In genomic region chr3:132904-133303, GRCh38 we compare ENCODE assay signal across 37 cellular contexts.
"Had no signal": no experiment of that assay in that cellular context is flagged by ENCODE, and none has a peak within 500 bp of the region (broad histone marks: within the 10 kb centered on the region; RNA-seq: fewer than 3 reads in every experiment).

No MANE protein-coding gene starts in this region.

- FAIRE-seq: astrocyte, TTC549 had no signal

- H3K9me3 ChIP-seq: adrenal gland, body of pancreas, breast epithelium had no signal

- H3K36me3 Mint-ChIP-seq: activated CD4-positive, alpha-beta memory T cell treated with anti-CD3 and anti-CD28 coated beads for 36 hours; activated naive CD4-positive, alpha-beta T cell treated with anti-CD3 and anti-CD28 coated beads, Interleukin-2, amount 50 U/mL, for 72 hours; activated naive CD8-positive, alpha-beta T cell treated with anti-CD3 and anti-CD28 coated beads for 36 hours had no signal

- H3K36me3 ChIP-seq: adrenal gland, brain microvascular endothelial cell, breast epithelium had no signal

- DNase-seq: activated B cell treated with CpG ODN at 0.5 μM for 24 hours; activated CD4-positive, alpha-beta memory T cell treated with anti-CD3 and anti-CD28 coated beads for 36 hours; activated CD4-positive, alpha-beta T cell treated with anti-CD3 and anti-CD28 coated beads for 4 hours; activated CD4-positive, alpha-beta T cell treated with anti-CD3 and anti-CD28 coated beads, Interleukin-2, amount 10 ng/mL, durations not matched to agents 24 days and 14 days; activated CD4-positive, alpha-beta T cell treated with anti-CD3 and anti-CD28 coated beads, Interleukin-2, amount 50 U/mL, for 1 hour; activated CD4-positive, alpha-beta T cell treated with anti-CD3 and anti-CD28 coated beads, Interleukin-2, amount 50 U/mL, for 4 hours; activated CD4-positive, CD25-positive, alpha-beta regulatory T cell treated with anti-CD3 and anti-CD28 coated beads, Interleukin-2, amount 50 U/mL, for 72 hours; activated CD8-positive, alpha-beta memory T cell treated with anti-CD3 and anti-CD28 coated beads, Interleukin-2, amount 50 U/mL, for 4 hours; activated CD8-positive, alpha-beta T cell treated with anti-CD3 and anti-CD28 coated beads for 36 hours; activated effector memory CD4-positive, alpha-beta T cell treated with anti-CD3 and anti-CD28 coated beads, Interleukin-2, amount 50 U/mL, for 16 hours; activated gamma-delta T cell treated with Interleukin-2 at 50 U/mL for 16 hours; activated naive CD4-positive, alpha-beta T cell; activated naive CD4-positive, alpha-beta T cell treated with anti-CD3 and anti-CD28 coated beads for 36 hours; activated naive CD4-positive, alpha-beta T cell treated with anti-CD3 and anti-CD28 coated beads, Interleukin-2, amount 50 U/mL, for 16 hours; activated naive CD8-positive, alpha-beta T cell treated with anti-CD3 and anti-CD28 coated beads for 36 hours; activated T-cell treated with anti-CD3 and anti-CD28 coated beads for 4 hours; activated T-cell treated with anti-CD3 and anti-CD28 coated beads, Interleukin-2, amount 50 U/mL, for 1 hour; activated T-cell treated with anti-CD3 and anti-CD28 coated beads, Interleukin-2, amount 50 U/mL, for 4 hours; activated T-cell treated with anti-CD3 and anti-CD28 coated beads, Interleukin-2, amount 50 U/mL, for 72 hours; adrenal gland; amniotic stem cell; aorta; body of pancreas; brain microvascular endothelial cell; central memory CD4-positive, alpha-beta T cell; T-helper 1 cell; T-helper 2 cell; T-helper 9 cell had no signal

- H3K4me1 Mint-ChIP-seq: activated B cell treated with CpG ODN at 0.5 μM for 24 hours; activated CD4-positive, alpha-beta T cell treated with anti-CD3 and anti-CD28 coated beads, Interleukin-2, amount 10 ng/mL, durations not matched to agents 24 days and 14 days; activated naive CD8-positive, alpha-beta T cell treated with anti-CD3 and anti-CD28 coated beads for 36 hours; activated T-helper 17 cell treated with anti-CD3 and anti-CD28 coated beads, Interleukin-2, amount 50 U/mL, for 72 hours had no signal

- H3K27me3 Mint-ChIP-seq: activated B cell treated with CpG ODN at 0.5 μM for 24 hours; activated CD4-positive, alpha-beta memory T cell treated with anti-CD3 and anti-CD28 coated beads for 36 hours; activated CD4-positive, alpha-beta T cell treated with anti-CD3 and anti-CD28 coated beads, Interleukin-2, amount 10 ng/mL, durations not matched to agents 24 days and 14 days; activated CD8-positive, alpha-beta T cell treated with anti-CD3 and anti-CD28 coated beads for 36 hours; activated naive CD8-positive, alpha-beta T cell treated with anti-CD3 and anti-CD28 coated beads for 36 hours; activated T-helper 17 cell treated with anti-CD3 and anti-CD28 coated beads, Interleukin-2, amount 50 U/mL, for 72 hours had no signal

- H3K4me3 ChIP-seq: adrenal gland, body of pancreas, breast epithelium had no signal

- H3K4me1 ChIP-seq: adrenal gland, body of pancreas, breast epithelium had no signal

- H3K27ac ChIP-seq: adrenal gland, body of pancreas, brain microvascular endothelial cell, breast epithelium, VCaP had no signal

- H3K9me3 Mint-ChIP-seq: activated B cell treated with CpG ODN at 0.5 μM for 24 hours; activated CD4-positive, alpha-beta memory T cell treated with anti-CD3 and anti-CD28 coated beads for 36 hours; activated CD4-positive, alpha-beta T cell treated with anti-CD3 and anti-CD28 coated beads, Interleukin-2, amount 10 ng/mL, durations not matched to agents 24 days and 14 days; activated CD8-positive, alpha-beta T cell treated with anti-CD3 and anti-CD28 coated beads for 36 hours; activated naive CD4-positive, alpha-beta T cell treated with anti-CD3 and anti-CD28 coated beads for 36 hours; activated naive CD8-positive, alpha-beta T cell treated with anti-CD3 and anti-CD28 coated beads for 36 hours; activated T-cell treated with anti-CD3 and anti-CD28 coated beads, Interleukin-2, amount 50 U/mL, for 4 hours; activated T-helper 1 cell treated with anti-CD3 and anti-CD28 coated beads, Interleukin-12 subunit alpha, Interleukin-12 subunit beta, Interleukin-2, Interleukin-4 antibody, amounts not matched to agents 30 ng/mL and 10 ng/mL and 1 ng/mL, durations not matched to agents 14 hours and 24 hours and 36 hours; activated T-helper 17 cell treated with anti-CD3 and anti-CD28 coated beads, Interleukin-2, amount 50 U/mL, for 72 hours; T-helper 1 cell treated with Interleukin-12 subunit alpha and Interleukin-12 subunit beta and Interleukin-4 antibody, amounts not matched to agents 30 μg/mL and 1 μg/mL, for 36 hours; T-helper 2 cell treated with Interferon-gamma antibody and Interleukin-4, amounts not matched to agents 5 μg/mL and 100 μg/mL, for 36 hours had no signal

- ATAC-seq: activated CD8-positive, alpha-beta T cell treated with anti-CD3 and anti-CD28 coated beads for 36 hours; activated naive CD4-positive, alpha-beta T cell treated with anti-CD3 and anti-CD28 coated beads, Interleukin-2, amount 50 U/mL, for 72 hours; activated T-cell treated with anti-CD3 and anti-CD28 coated beads, Interleukin-2, amount 50 U/mL, for 4 hours; activated T-cell treated with anti-CD3 and anti-CD28 coated beads, Interleukin-2, amount 50 U/mL, for 72 hours; activated T-helper 17 cell treated with anti-CD3 and anti-CD28 coated beads, Interleukin-2, amount 50 U/mL, for 72 hours; body of pancreas had no signal

- H3K27ac Mint-ChIP-seq: activated B cell treated with CpG ODN at 0.5 μM for 24 hours; activated CD4-positive, alpha-beta memory T cell treated with anti-CD3 and anti-CD28 coated beads for 36 hours; activated CD4-positive, alpha-beta T cell treated with anti-CD3 and anti-CD28 coated beads, Interleukin-2, amount 10 ng/mL, durations not matched to agents 24 days and 14 days; activated CD8-positive, alpha-beta T cell treated with anti-CD3 and anti-CD28 coated beads for 36 hours; activated naive CD4-positive, alpha-beta T cell treated with anti-CD3 and anti-CD28 coated beads for 36 hours; activated naive CD4-positive, alpha-beta T cell treated with anti-CD3 and anti-CD28 coated beads, Interleukin-2, amount 50 U/mL, for 72 hours; activated naive CD8-positive, alpha-beta T cell treated with anti-CD3 and anti-CD28 coated beads for 36 hours; activated T-cell treated with anti-CD3 and anti-CD28 coated beads, Interleukin-2, amount 50 U/mL, for 72 hours; activated T-helper 1 cell treated with anti-CD3 and anti-CD28 coated beads, Interleukin-12 subunit alpha, Interleukin-12 subunit beta, Interleukin-2, Interleukin-4 antibody, amounts not matched to agents 30 ng/mL and 10 ng/mL and 1 ng/mL, durations not matched to agents 14 hours and 24 hours and 36 hours; activated T-helper 17 cell treated with anti-CD3 and anti-CD28 coated beads, Interleukin-2, amount 50 U/mL, for 72 hours; T-helper 1 cell treated with Interleukin-12 subunit alpha and Interleukin-12 subunit beta and Interleukin-4 antibody, amounts not matched to agents 30 μg/mL and 1 μg/mL, for 36 hours; T-helper 2 cell treated with Interferon-gamma antibody and Interleukin-4, amounts not matched to agents 5 μg/mL and 100 μg/mL, for 36 hours had no signal

- H3K27me3 ChIP-seq: adrenal gland, body of pancreas, brain microvascular endothelial cell, breast epithelium had no signal

- H3K4me3 Mint-ChIP-seq: activated B cell treated with CpG ODN at 0.5 μM for 24 hours; activated CD4-positive, alpha-beta memory T cell treated with anti-CD3 and anti-CD28 coated beads for 36 hours; activated CD4-positive, alpha-beta T cell treated with anti-CD3 and anti-CD28 coated beads, Interleukin-2, amount 10 ng/mL, durations not matched to agents 24 days and 14 days; activated CD8-positive, alpha-beta T cell treated with anti-CD3 and anti-CD28 coated beads for 36 hours; activated naive CD4-positive, alpha-beta T cell treated with anti-CD3 and anti-CD28 coated beads for 36 hours; activated naive CD8-positive, alpha-beta T cell treated with anti-CD3 and anti-CD28 coated beads for 36 hours; activated T-cell treated with anti-CD3 and anti-CD28 coated beads, Interleukin-2, amount 50 U/mL, for 4 hours; activated T-cell treated with anti-CD3 and anti-CD28 coated beads, Interleukin-2, amount 50 U/mL, for 72 hours; activated T-helper 1 cell treated with anti-CD3 and anti-CD28 coated beads, Interleukin-12 subunit alpha, Interleukin-12 subunit beta, Interleukin-2, Interleukin-4 antibody, amounts not matched to agents 30 ng/mL and 10 ng/mL and 1 ng/mL, durations not matched to agents 14 hours and 24 hours and 36 hours; activated T-helper 17 cell treated with anti-CD3 and anti-CD28 coated beads, Interleukin-2, amount 50 U/mL, for 72 hours; T-helper 1 cell treated with Interleukin-12 subunit alpha and Interleukin-12 subunit beta and Interleukin-4 antibody, amounts not matched to agents 30 μg/mL and 1 μg/mL, for 36 hours; T-helper 2 cell treated with Interferon-gamma antibody and Interleukin-4, amounts not matched to agents 5 μg/mL and 100 μg/mL, for 36 hours had no signal
